In genomic region chr3:13681931-13682330, GRCh38 we compare ENCODE assay signal across 18 cellular contexts.
"Had no signal": no experiment of that assay in that cellular context is flagged by ENCODE, and none has a peak within 500 bp of the region (broad histone marks: within the 10 kb centered on the region; RNA-seq: fewer than 3 reads in every experiment).

No MANE protein-coding gene starts in this region.

- FAIRE-seq: islet of Langerhans had no signal

- H3K4me1 Mint-ChIP-seq: stimulated activated memory B cell treated with anti-CD40 and anti-IgM and Interleukin-4, amounts not matched to agents 10 μg/mL and 1 μg/mL and 100 μg/mL, for 72 hours had no signal

- H3K4me3 Mint-ChIP-seq: naive thymus-derived CD4-positive, alpha-beta T cell; stimulated activated memory B cell treated with anti-CD40 and anti-IgM and Interleukin-4, amounts not matched to agents 10 μg/mL and 1 μg/mL and 100 μg/mL, for 72 hours had no signal

- ATAC-seq: foreskin keratinocyte; heart left ventricle; naive thymus-derived CD4-positive, alpha-beta T cell; psoas muscle; right lobe of liver; stimulated activated memory B cell treated with anti-CD40 and anti-IgM and Interleukin-4, amounts not matched to agents 10 μg/mL and 1 μg/mL and 100 μg/mL, for 72 hours had no signal

- H3K27ac Mint-ChIP-seq: naive thymus-derived CD4-positive, alpha-beta T cell; stimulated activated memory B cell treated with anti-CD40 and anti-IgM and Interleukin-4, amounts not matched to agents 10 μg/mL and 1 μg/mL and 100 μg/mL, for 72 hours had no signal

- DNase-seq: colonic mucosa; dermis blood vessel endothelial cell; foreskin keratinocyte; heart left ventricle; hippocampal formation; kidney glomerular epithelial cell; mesendoderm; naive thymus-derived CD4-positive, alpha-beta T cell; psoas muscle; retina; right lobe of liver; stimulated activated CD4-positive, alpha-beta T cell treated with anti-CD3 and anti-CD28 coated beads, Interleukin-4, amount 100 ng/mL, for 1 hour; stomach; substantia nigra; transverse colon; uterus had no signal

- H3K36me3 Mint-ChIP-seq: naive thymus-derived CD4-positive, alpha-beta T cell; stimulated activated memory B cell treated with anti-CD40 and anti-IgM and Interleukin-4, amounts not matched to agents 10 μg/mL and 1 μg/mL and 100 μg/mL, for 72 hours had no signal
